In genomic region chr19:12676384-12676792, GRCh38 we compare ENCODE assay signal across 8 cellular contexts. TPM values are rescaled to one million over a fixed set of nuclear protein-coding genes. Genes with fewer than 3 reads are reported as not detected.
DNase-seq lines count a peak whose midpoint lies in the region; ATAC-seq and TF ChIP-seq lines count a peak whose summit lies in the region.

No MANE protein-coding gene starts in this region.

- H3K36me3 Mint-ChIP-seq in neural crest cell (ENCODE audit: low read depth), result peaks cover 21% of the 10 kb centered on the region

- POLR2A ChIA-PET in PC-3 (lab: Charles Lee; ENCODE audit: unreplicated experiment), result no interaction called here

- no peaks in the 10 kb centered on the region for H3K4me1 ChIP-seq in PC-3 (ENCODE audit: insufficient read depth, low read length)
- peaks cover 0 to 27% (median 18%) of the 10 kb centered on the region in 3 donors for H3K4me1 ChIP-seq in esophagus squamous epithelium
- peaks cover 8 to 49% (median 33%) of the 10 kb centered on the region in 4 donors for H3K4me1 ChIP-seq in stomach

- H3K4me3 Mint-ChIP-seq in neural crest cell, result peak overlapping the region; percentile 79

- H3K9me3 ChIP-seq in PC-3 (ENCODE audit: low read length), result no peaks in the 10 kb centered on the region
- H3K9me3 ChIP-seq in esophagus squamous epithelium, result no peaks in the 10 kb centered on the region
- H3K9me3 ChIP-seq in stomach, result no peaks in the 10 kb centered on the region

- no peak overlapping the region for H3K27ac ChIP-seq in PC-3 (ENCODE audit: low read length)
- no peak overlapping the region for H3K27ac ChIP-seq in esophagus squamous epithelium
- no peak overlapping the region for H3K27ac ChIP-seq in stomach

- CTCF ChIA-PET in PC-3 (lab: Charles Lee), result interaction anchor here (1.0 kb wide), 1 partner anchor 46 kb away, joined by 4 read pairs; no protein-coding TSS in a partner anchor

- TF ChIP-seq CTCF in PC-3 (conservative IDR thresholded peaks at IDR 0.05; ENCODE audit: low read depth, low read length), result peak; percentile 96
- peak; percentile 63 to 87 (median 79) for TF ChIP-seq CTCF in esophagus squamous epithelium (IDR thresholded peaks at IDR 0.05)
- peak; percentile 84 for TF ChIP-seq CTCF in neural crest cell (conservative IDR thresholded peaks at IDR 0.05)
- peak in 5 of 7 experiments; percentile 72 to 92 (median 85) for TF ChIP-seq CTCF in stomach (IDR thresholded peaks at IDR 0.05)

- ATAC-seq in PC-3 (peak; percentile 53), GM19467 (IDR thresholded peaks at IDR 0.05; ENCODE audit: unreplicated experiment) (no peak)

- H3K27me3 Mint-ChIP-seq in neural crest cell (ENCODE audit: low read depth), result peaks cover 10% of the 10 kb centered on the region

- H3K4me3 ChIP-seq in PC-3 (ENCODE audit: low read length), result no peak overlapping the region
- no peak overlapping the region for H3K4me3 ChIP-seq in esophagus squamous epithelium
- H3K4me3 ChIP-seq in stomach, result no peak overlapping the region

- H3K27ac Mint-ChIP-seq in neural crest cell (ENCODE audit: unreplicated experiment), result no peak overlapping the region

- H4K20me1 ChIP-seq in PC-3 (ENCODE audit: low read length), result peaks cover 6% of the 10 kb centered on the region; the same call in 1 of the 2 replicates

- H3K36me3 ChIP-seq in PC-3 (ENCODE audit: low read depth, low read length) (peaks cover 48% of the 10 kb centered on the region), esophagus squamous epithelium (peaks cover 40 to 88% (median 62%) of the 10 kb centered on the region in 3 donors), stomach (peaks cover 65 to 90% (median 81%) of the 10 kb centered on the region in 4 donors)

- peaks cover 20% of the 10 kb centered on the region for H3K4me1 Mint-ChIP-seq in neural crest cell

- TF ChIP-seq EP300 in stomach (IDR thresholded peaks at IDR 0.05), result no peak

- BruUV-seq in PC-3 (replicated peaks; lab: Mats Ljungman, UMichigan), result no TSS peak

- no peaks in the 10 kb centered on the region for H3F3A ChIP-seq in PC-3 (ENCODE audit: low read length, unreplicated experiment)

- no peak overlapping the region for H3K9ac ChIP-seq in PC-3 (ENCODE audit: low read length)

- TF ChIP-seq POLR2A in esophagus squamous epithelium (IDR thresholded peaks at IDR 0.05), result no peak
- TF ChIP-seq POLR2A in stomach (IDR thresholded peaks at IDR 0.05), result no peak

- no peak overlapping the region for H2AFZ ChIP-seq in PC-3 (ENCODE audit: low read length)

- in situ Hi-C loops in Caki2 (cut with HindIII; ENCODE audit: low pct_unique_long_range_greater_than_20kb, low sequenced_read_pairs), result no loop called here

- 13 to 39% methylated on average over 3 to 4 of the region's 4 CpGs for WGBS in esophagus squamous epithelium, 2 donors
- 5 to 25% (median 10%) methylated on average over 3 to 4 of the region's 4 CpGs for WGBS in stomach, 5 donors

- H3K9me3 Mint-ChIP-seq in neural crest cell, result no peaks in the 10 kb centered on the region

- intact Hi-C loops in PC-3 (cut with micrococcal nuclease), result no loop called here
- intact Hi-C loops in esophagus squamous epithelium (cut with DNase I), result no loop called here
- intact Hi-C loops in stomach (cut with DNase I; ENCODE audit: low total_unique reads), result loop anchor here (10.0 kb wide), 1 partner anchor 112 kb away; no protein-coding TSS in a partner anchor

- peaks cover 25% of the 10 kb centered on the region for H3K79me2 ChIP-seq in PC-3 (ENCODE audit: low read length)

- peak; percentile 57 for DNase-seq in Caki2 (ENCODE audit: low read depth)
- peak; percentile 87 for DNase-seq in HuH-7 (ENCODE audit: low spot score)
- DNase-seq in PC-3, result peak; percentile 92
- DNase-seq in activated T-cell treated with anti-CD3 and anti-CD28 coated beads for 4 hours, result peak; percentile 81
- no peak for DNase-seq in esophagus squamous epithelium (lab: John Stamatoyannopoulos, UW)
- peak; percentile 98 for DNase-seq in neural crest cell (ENCODE audit: low read depth, low spot score)
- peak; percentile 85 for DNase-seq in stomach

- no peaks in the 10 kb centered on the region for H3K27me3 ChIP-seq in PC-3 (ENCODE audit: low read length)
- H3K27me3 ChIP-seq in esophagus squamous epithelium, result no peaks in the 10 kb centered on the region
- H3K27me3 ChIP-seq in stomach, result no peaks in the 10 kb centered on the region

- H3K4me2 ChIP-seq in PC-3 (ENCODE audit: low read length), result no peak overlapping the region

- no peaks in the 10 kb centered on the region for H3K9me2 ChIP-seq in PC-3 (replicated peaks; ENCODE audit: low read length)

RNA-seq across cellular contexts. Expression of gene DHPS, which starts 5.3 kb away (rescaled TPM):
- 93.6 and 111 TPM in 2 replicates for total RNA-seq in Caki2 (2014; rRNA removed; shearing (Covaris generic); ENCODE audit: low replicate concordance)
- 140 and 150 TPM in 2 replicates for total RNA-seq in PC-3 (2014; rRNA removed)
- total RNA-seq in esophagus squamous epithelium, result 10 to 100 TPM; 45.3 to 93.5 (median 51.5) TPM
- 98.8 and 106 TPM in 2 replicates for total RNA-seq in neural crest cell
- 100 to 1,000 TPM in 2 of 5 donors, 10 to 100 TPM in 3; 51.7 to 287 (median 82.6) TPM for total RNA-seq in stomach
- 10 to 100 TPM; 65.1 to 76.0 (median 75.0) TPM for polyA plus RNA-seq in stomach

RNA-seq across cellular contexts. Expression of gene WDR83, which starts 9.8 kb away (rescaled TPM):
- 20.6 and 22.6 TPM in 2 replicates for total RNA-seq in Caki2 (2014; rRNA removed; shearing (Covaris generic); ENCODE audit: low replicate concordance)
- total RNA-seq in PC-3 (2014; rRNA removed) (39.5 and 53.5 TPM in 2 replicates), esophagus squamous epithelium (10 to 100 TPM in 1 of 4 donors, 1 to 10 TPM in 3; 4.0 to 16.7 (median 5.8) TPM), neural crest cell (19.0 and 19.9 TPM in 2 replicates), stomach (10 to 100 TPM in 1 of 5 donors, 1 to 10 TPM in 4; 1.4 to 12.9 (median 9.6) TPM)
- 10 to 100 TPM; 20.6 to 33.4 (median 32.7) TPM for polyA plus RNA-seq in stomach

RNA-seq across cellular contexts. Expression of gene MAN2B1, which starts 9.8 kb away (rescaled TPM):
- 72.5 and 82.9 TPM in 2 replicates for total RNA-seq in Caki2 (2014; rRNA removed; shearing (Covaris generic); ENCODE audit: low replicate concordance)
- total RNA-seq in PC-3 (2014; rRNA removed) (62.9 and 67.5 TPM in 2 replicates), esophagus squamous epithelium (10 to 100 TPM; 25.5 to 55.5 (median 39.4) TPM), neural crest cell (99.8 and 103 TPM in 2 replicates), stomach (100 to 1,000 TPM in 4 of 5 donors, 10 to 100 TPM in 1; 41.7 to 429 (median 117) TPM)
- polyA plus RNA-seq in stomach, result 10 to 100 TPM; 20.6 to 59.0 (median 42.1) TPM

RNA-seq across cellular contexts. Expression of gene GNG14, which starts 11.4 kb away (rescaled TPM):
- not detected in 2 replicates for total RNA-seq in Caki2 (2014; rRNA removed; shearing (Covaris generic); ENCODE audit: low replicate concordance)
- total RNA-seq in PC-3 (2014; rRNA removed), result not detected in 2 replicates
- total RNA-seq in esophagus squamous epithelium, result not detected
- not detected in 2 replicates for total RNA-seq in neural crest cell
- not detected for total RNA-seq in stomach
- polyA plus RNA-seq in stomach, result not detected

RNA-seq across cellular contexts. Expression of gene FBXW9, which starts 20.0 kb away (rescaled TPM):
- 43.4 and 44.8 TPM in 2 replicates for total RNA-seq in Caki2 (2014; rRNA removed; shearing (Covaris generic); ENCODE audit: low replicate concordance)
- total RNA-seq in PC-3 (2014; rRNA removed) (27.5 and 34.6 TPM in 2 replicates), esophagus squamous epithelium (10 to 100 TPM in 3 of 4 donors, 1 to 10 TPM in 1; 9.6 to 13.4 (median 11.9) TPM), neural crest cell (15.9 and 16.0 TPM in 2 replicates), stomach (10 to 100 TPM in 1 of 5 donors, 1 to 10 TPM in 3, under 1 TPM in 1; 0.29 to 10.9 (median 2.7) TPM)
- 1 to 10 TPM; 4.6 to 9.8 (median 5.8) TPM for polyA plus RNA-seq in stomach
